Comparison of ENCODE assay signal across 7 cellular contexts in genomic region chr5:102223542-102224444, GRCh38.
DNase-seq lines count a peak whose midpoint lies in the region; ATAC-seq and TF ChIP-seq lines count a peak whose summit lies in the region.

No MANE protein-coding gene starts in this region.

- H3K27me3 Mint-ChIP-seq in MCF 10A (ENCODE audit: insufficient read depth, unreplicated experiment) (peaks cover 22% of the 10 kb centered on the region), naive B cell (no peaks in the 10 kb centered on the region)
- no peaks in the 10 kb centered on the region for H3K27me3 Mint-ChIP-seq in activated CD4-positive, alpha-beta memory T cell treated with anti-CD3 and anti-CD28 coated beads for 36 hours

- no peaks in the 10 kb centered on the region for H3K36me3 Mint-ChIP-seq in MCF 10A (ENCODE audit: insufficient read depth, unreplicated experiment)
- H3K36me3 Mint-ChIP-seq in naive B cell, result no peaks in the 10 kb centered on the region
- no peaks in the 10 kb centered on the region for H3K36me3 Mint-ChIP-seq in activated CD4-positive, alpha-beta memory T cell treated with anti-CD3 and anti-CD28 coated beads for 36 hours

- H3K9me3 Mint-ChIP-seq in MCF 10A (ENCODE audit: unreplicated experiment) (no peaks in the 10 kb centered on the region), naive B cell (peaks cover 0 to 6% (median 4%) of the 10 kb centered on the region in 7 donors)
- H3K9me3 Mint-ChIP-seq in activated CD4-positive, alpha-beta memory T cell treated with anti-CD3 and anti-CD28 coated beads for 36 hours, result no peaks in the 10 kb centered on the region

- no TSS peak for BruUV-seq in MCF 10A (replicated peaks; lab: Mats Ljungman, UMichigan)

- no peak overlapping the region for H3K27ac Mint-ChIP-seq in MCF 10A (ENCODE audit: low read depth, unreplicated experiment)
- H3K27ac Mint-ChIP-seq in naive B cell, result no peak overlapping the region
- H3K27ac Mint-ChIP-seq in activated CD4-positive, alpha-beta memory T cell treated with anti-CD3 and anti-CD28 coated beads for 36 hours, result no peak overlapping the region

- H3K4me1 Mint-ChIP-seq in MCF 10A (ENCODE audit: insufficient read depth, unreplicated experiment) (no peaks in the 10 kb centered on the region), naive B cell (no peaks in the 10 kb centered on the region)
- no peaks in the 10 kb centered on the region for H3K4me1 Mint-ChIP-seq in activated CD4-positive, alpha-beta memory T cell treated with anti-CD3 and anti-CD28 coated beads for 36 hours (ENCODE audit: low read depth)

- no peak overlapping the region for H3K4me3 Mint-ChIP-seq in MCF 10A (ENCODE audit: unreplicated experiment)
- no peak overlapping the region for H3K4me3 Mint-ChIP-seq in naive B cell
- H3K4me3 Mint-ChIP-seq in activated CD4-positive, alpha-beta memory T cell treated with anti-CD3 and anti-CD28 coated beads for 36 hours, result no peak overlapping the region

- peak; percentile 81 for ATAC-seq in GM21723 (IDR thresholded peaks at IDR 0.05; ENCODE audit: unreplicated experiment)
- ATAC-seq in naive B cell (ENCODE audit: low read depth in 2 of 2), result no peak

- DNase-seq in GM10248 (ENCODE audit: extremely low spot score) (peak; percentile 18), NCI-H1694 treated with DMSO at 0.1 percent for 48 hours (lab: John Stamatoyannopoulos, UW) (peak; percentile 15), MCF 10A (ENCODE audit: unreplicated experiment) (peak; percentile 51), naive B cell (peak; percentile 24), activated gamma-delta T cell (lab: John Stamatoyannopoulos, UW) (no peak)
- DNase-seq in activated CD4-positive, alpha-beta memory T cell treated with anti-CD3 and anti-CD28 coated beads for 36 hours, result no peak

- TF ChIP-seq CTCF in GM10248 (IDR thresholded peaks at IDR 0.05; ENCODE audit: control extremely low read depth, extremely low read depth, low read depth, missing control alignments) (peak; percentile 67), MCF 10A (IDR thresholded peaks at IDR 0.05; ENCODE audit: unreplicated experiment) (peak; percentile 53)

- intact Hi-C loops in MCF 10A (cut with micrococcal nuclease), result loop anchor here (1.0 to 5.0 kb wide), 2 partner anchors 281 to 1791 kb away; no protein-coding TSS in a partner anchor
- intact Hi-C loops in activated CD4-positive, alpha-beta memory T cell treated with anti-CD3 and anti-CD28 coated beads for 36 hours (cut with micrococcal nuclease), result loop anchor here (1.0 kb wide), 1 partner anchor 281 kb away; no protein-coding TSS in a partner anchor

- CTCF ChIA-PET in GM10248 (lab: Yijun Ruan, JAX), result interaction anchor here (0.7 to 1.1 kb wide), 3 partner anchors 9 to 281 kb away, joined by 3 to 4 read pairs (median 4); no protein-coding TSS in a partner anchor
- CTCF ChIA-PET in MCF 10A (lab: Yijun Ruan, JAX), result interaction anchor here (0.6 to 1.4 kb wide), 8 partner anchors 8 to 897 kb away, joined by 3 to 8 read pairs (median 3); no protein-coding TSS in a partner anchor
- CTCF ChIA-PET in activated CD4-positive, alpha-beta memory T cell treated with anti-CD3 and anti-CD28 coated beads for 36 hours (lab: Charles Lee), result interaction anchor here (1.0 to 1.5 kb wide), 2 partner anchors 10 to 27 kb away, joined by 3 to 7 read pairs; no protein-coding TSS in a partner anchor

- POLR2A ChIA-PET in GM10248 (lab: Yijun Ruan, JAX) (no interaction called here), MCF 10A (lab: Yijun Ruan, JAX) (no interaction called here)
- POLR2A ChIA-PET in activated CD4-positive, alpha-beta memory T cell treated with anti-CD3 and anti-CD28 coated beads for 36 hours (lab: Charles Lee), result no interaction called here

Comparison
In these comparisons a context has a peak if more than half of its experiments do, and no peak if none do; other contexts are left out.
1. DNase-seq: peak in GM10248 (single experiment), NCI-H1694 treated with DMSO at 0.1 percent for 48 hours (single experiment), MCF 10A (single experiment) and naive B cell (single experiment); none in activated gamma-delta T cell (single experiment) and activated CD4-positive, alpha-beta memory T cell treated with anti-CD3 and anti-CD28 coated beads for 36 hours (single experiment).